In the genomic region with DNA sequence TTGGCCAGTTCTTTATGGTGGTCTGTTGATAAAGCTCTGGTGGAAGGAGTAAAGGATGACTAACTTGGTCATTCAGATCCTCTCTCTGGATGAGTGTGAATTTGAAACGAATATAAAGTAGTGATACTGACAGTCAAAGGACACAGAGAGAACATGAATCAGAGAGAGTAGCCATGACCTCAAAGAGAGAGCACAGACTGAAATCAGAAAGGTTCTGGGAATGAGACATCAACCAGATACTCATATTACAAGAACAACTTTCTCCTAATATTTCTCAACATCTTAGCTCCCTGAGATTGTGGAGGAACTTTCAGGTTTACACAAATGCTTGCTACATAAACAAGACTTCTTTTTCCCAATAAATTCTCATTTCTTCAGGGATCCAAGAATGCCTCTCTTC, we compare ENCODE assay signal across 31 cellular contexts.
A peak's percentile ranks its signal among the peaks of the same experiment; 100 is the strongest.
DNase-seq lines count a peak whose midpoint lies in the region; TF ChIP-seq lines count a peak whose summit lies in the region.
"Had no signal": no experiment of that assay in that cellular context is flagged by ENCODE, and none has a peak within 500 bp of the region (broad histone marks: within the 10 kb centered on the region; RNA-seq: fewer than 3 reads in every experiment).

No MANE protein-coding gene starts in this region.

- H3K9me3 Mint-ChIP-seq in CD14-positive monocyte: peaks cover 0 to 2% (median 0%) of the 10 kb centered on the region in 7 donors

- H3K79me2 ChIP-seq in PC-9 (ENCODE audit: low read depth): no peaks in the 10 kb centered on the region

- POLR2A ChIA-PET in AG04449 (lab: Yijun Ruan, JAX) (no interaction called here), PC-9 (lab: Charles Lee; ENCODE audit: unreplicated experiment) (no interaction called here)

- BruUV-seq in PC-9 (replicated peaks; lab: Mats Ljungman, UMichigan): no TSS peak

- no peaks in the 10 kb centered on the region for H4K20me1 ChIP-seq in PC-9 (ENCODE audit: insufficient read depth)
- H4K20me1 ChIP-seq: BLaER1 had no signal

- H2AFZ ChIP-seq in PC-9: peak overlapping the region; percentile 2; the same call in 1 of the 2 replicates

- H3K4me3 ChIP-seq in AG04449 (ENCODE audit: low read depth, low read length) (no peak overlapping the region), PC-9 (no peak overlapping the region), lower leg skin (ENCODE audit: low read depth, poor library complexity, severe bottlenecking) (no peak overlapping the region), Peyer's patch (no peak overlapping the region)
- H3K4me3 ChIP-seq: BLaER1, coronary artery, esophagus squamous epithelium, GM12878, spleen, testis had no signal

- H3K9me2 ChIP-seq in PC-9 (ENCODE audit: insufficient read depth): no peaks in the 10 kb centered on the region

- 81% methylated on average over 1 of the region's 1 CpG for WGBS in lower leg skin, 2 donors

- H3K4me3 Mint-ChIP-seq in CD14-positive monocyte: no peak overlapping the region
- H3K4me3 Mint-ChIP-seq: IgD-negative memory B cell; naive B cell; stimulated activated naive B cell treated with anti-CD40 and anti-IgM and Interleukin-4, amounts not matched to agents 10 μg/mL and 1 μg/mL and 100 μg/mL, for 72 hours had no signal

- CTCF ChIA-PET in AG04449 (lab: Yijun Ruan, JAX): no interaction called here
- CTCF ChIA-PET in PC-9 (lab: Charles Lee): no interaction called here

- TF ChIP-seq CTCF in AG04449 (IDR thresholded peaks at IDR 0.05; ENCODE audit: insufficient read depth, low read length, missing control alignments) (no peak), PC-9 (conservative IDR thresholded peaks at IDR 0.05) (no peak), lower leg skin (IDR thresholded peaks at IDR 0.05) (no peak), CD14-positive monocyte (IDR thresholded peaks at IDR 0.05) (no peak), GM20000 (IDR thresholded peaks at IDR 0.05; ENCODE audit: extremely low read depth, missing control alignments) (no peak), Peyer's patch (IDR thresholded peaks at IDR 0.05) (no peak)

- peak; percentile 17 for DNase-seq in AG04449 (ENCODE audit: low read depth, low spot score)
- peak in 1 of 2 experiments; percentile 39 for DNase-seq in PC-9
- peak; percentile 46 for DNase-seq in dedifferentiated amniotic fluid mesenchymal stem cell (ENCODE audit: extremely low spot score)
- DNase-seq in kidney glomerular epithelial cell (lab: John Stamatoyannopoulos, UW): peak; percentile 9
- no peak for DNase-seq in lower leg skin (ENCODE audit: low spot score in 2 of 2)
- no peak for DNase-seq in CD14-positive monocyte (ENCODE audit: low spot score)
- DNase-seq in GM20000 (ENCODE audit: low spot score): no peak
- no peak for DNase-seq in Peyer's patch
- DNase-seq: activated CD4-positive, alpha-beta T cell treated with anti-CD3 and anti-CD28 coated beads, Interleukin-2, amount 50 U/mL, for 48 hours; activated CD8-positive, alpha-beta memory T cell treated with anti-CD3 and anti-CD28 coated beads, Interleukin-2, amount 50 U/mL, for 4 hours; Caco-2; DND-41; esophagus squamous epithelium; mesendoderm; naive B cell; NCI-H1417; NCI-H2081; NCI-H345; NCI-H82; nucleus accumbens; spleen; stimulated activated CD4-positive, alpha-beta T cell treated with anti-CD3 and anti-CD28 coated beads, Interleukin-2, amount 100 ng/mL, for 48 hours; stimulated activated naive B cell treated with anti-CD40 and anti-IgM and Interleukin-4, amounts not matched to agents 10 μg/mL and 1 μg/mL and 100 μg/mL, for 72 hours; T-helper 9 cell; testis; WERI-Rb-1 had no signal

- H3K36me3 ChIP-seq in PC-9 (ENCODE audit: low read depth) (no peaks in the 10 kb centered on the region), Peyer's patch (no peaks in the 10 kb centered on the region)
- H3K36me3 ChIP-seq: BLaER1, esophagus squamous epithelium, spleen, WERI-Rb-1 had no signal

- no peaks in the 10 kb centered on the region for H3K36me3 Mint-ChIP-seq in CD14-positive monocyte
- H3K36me3 Mint-ChIP-seq: activated naive CD4-positive, alpha-beta T cell treated with anti-CD3 and anti-CD28 coated beads, Interleukin-2, amount 50 U/mL, for 72 hours; IgD-negative memory B cell; naive B cell; stimulated activated naive B cell treated with anti-CD40 and anti-IgM and Interleukin-4, amounts not matched to agents 10 μg/mL and 1 μg/mL and 100 μg/mL, for 72 hours had no signal

- H3K4me1 ChIP-seq in PC-9 (replicated peaks; ENCODE audit: insufficient read depth) (peaks cover 15% of the 10 kb centered on the region), Peyer's patch (no peaks in the 10 kb centered on the region)
- H3K4me1 ChIP-seq: BLaER1, Caco-2, esophagus squamous epithelium, spleen, testis had no signal

- H3K4me1 Mint-ChIP-seq in CD14-positive monocyte: no peaks in the 10 kb centered on the region
- H3K4me1 Mint-ChIP-seq: IgD-negative memory B cell; naive B cell; stimulated activated naive B cell treated with anti-CD40 and anti-IgM and Interleukin-4, amounts not matched to agents 10 μg/mL and 1 μg/mL and 100 μg/mL, for 72 hours had no signal

- H3K27ac ChIP-seq in PC-9 (no peak overlapping the region), Peyer's patch (no peak overlapping the region)
- H3K27ac ChIP-seq: BLaER1, coronary artery, esophagus squamous epithelium, spleen, testis, WERI-Rb-1 had no signal

- H3K27ac Mint-ChIP-seq in CD14-positive monocyte: no peak overlapping the region
- H3K27ac Mint-ChIP-seq: activated naive CD4-positive, alpha-beta T cell treated with anti-CD3 and anti-CD28 coated beads, Interleukin-2, amount 50 U/mL, for 72 hours; IgD-negative memory B cell; naive B cell; stimulated activated naive B cell treated with anti-CD40 and anti-IgM and Interleukin-4, amounts not matched to agents 10 μg/mL and 1 μg/mL and 100 μg/mL, for 72 hours had no signal

- TF ChIP-seq POLR2A in lower leg skin (IDR thresholded peaks at IDR 0.05) (no peak), Peyer's patch (IDR thresholded peaks at IDR 0.05) (no peak)

- H3K27me3 ChIP-seq in PC-9 (ENCODE audit: insufficient read depth, low read depth) (no peaks in the 10 kb centered on the region), Peyer's patch (no peaks in the 10 kb centered on the region)
- H3K27me3 ChIP-seq: BLaER1, esophagus squamous epithelium, spleen, testis had no signal

- 0 out of 2 replicates have a peak overlapping the region, but pooled peaks have one; percentile 2 for H3K4me2 ChIP-seq in PC-9
- H3K4me2 ChIP-seq: BLaER1 had no signal

- H3K9me3 ChIP-seq in PC-9 (ENCODE audit: insufficient read depth, low read depth) (no peaks in the 10 kb centered on the region), Peyer's patch (no peaks in the 10 kb centered on the region)
- H3K9me3 ChIP-seq: BLaER1, Caco-2, esophagus squamous epithelium, spleen, testis had no signal

- no peaks in the 10 kb centered on the region for H3F3A ChIP-seq in PC-9 (ENCODE audit: insufficient read depth, low read depth)

- H3K27me3 Mint-ChIP-seq in CD14-positive monocyte (ENCODE audit: low read depth in 3 of 3): no peaks in the 10 kb centered on the region
- H3K27me3 Mint-ChIP-seq: IgD-negative memory B cell; naive B cell; stimulated activated naive B cell treated with anti-CD40 and anti-IgM and Interleukin-4, amounts not matched to agents 10 μg/mL and 1 μg/mL and 100 μg/mL, for 72 hours had no signal

- intact Hi-C loops in PC-9 (cut with micrococcal nuclease; ENCODE audit: unreplicated experiment): no loop called here
- intact Hi-C loops in lower leg skin (cut with DNase I; ENCODE audit: low total_unique reads): no loop called here
- intact Hi-C loops in CD14-positive monocyte (cut with micrococcal nuclease): no loop called here

Comparison
In these comparisons a context has a peak if more than half of its experiments do, and no peak if none do; other contexts are left out.
1. DNase-seq: peak in AG04449 (single experiment), dedifferentiated amniotic fluid mesenchymal stem cell (single experiment) and kidney glomerular epithelial cell (single experiment); none in lower leg skin (0 of 2), CD14-positive monocyte (single experiment), GM20000 (single experiment) and Peyer's patch (0 of 3).